23 cellular contexts compared by ENCODE assay signal in genomic region chr2:64982932-64983331, GRCh38.
"Had no signal": no experiment of that assay in that cellular context is flagged by ENCODE, and none has a peak within 500 bp of the region (broad histone marks: within the 10 kb centered on the region; RNA-seq: fewer than 3 reads in every experiment).

No MANE protein-coding gene starts in this region.

- H3K9me3 ChIP-seq: MG63 had no signal

- H3K36me3 Mint-ChIP-seq: activated CD4-positive, alpha-beta memory T cell treated with anti-CD3 and anti-CD28 coated beads for 36 hours; activated naive CD8-positive, alpha-beta T cell had no signal

- ATAC-seq: PC-3, T-helper 17 cell had no signal

- H3K27ac Mint-ChIP-seq: activated CD4-positive, alpha-beta memory T cell treated with anti-CD3 and anti-CD28 coated beads for 36 hours; activated CD4-positive, alpha-beta T cell treated with anti-CD3 and anti-CD28 coated beads, Interleukin-2, amount 10 ng/mL, durations not matched to agents 7 days and 5 days; activated naive CD8-positive, alpha-beta T cell had no signal

- H3K27me3 ChIP-seq: brain microvascular endothelial cell, MG63 had no signal

- H3K9me3 Mint-ChIP-seq: activated CD4-positive, alpha-beta memory T cell treated with anti-CD3 and anti-CD28 coated beads for 36 hours; activated CD4-positive, alpha-beta T cell treated with anti-CD3 and anti-CD28 coated beads, Interleukin-2, amount 10 ng/mL, durations not matched to agents 7 days and 5 days; activated naive CD4-positive, alpha-beta T cell treated with anti-CD3 and anti-CD28 coated beads for 36 hours; activated T-helper 1 cell treated with anti-CD3 and anti-CD28 coated beads, Interleukin-12 subunit alpha, Interleukin-12 subunit beta, Interleukin-2, Interleukin-4 antibody, amounts not matched to agents 30 ng/mL and 10 ng/mL and 1 ng/mL, durations not matched to agents 14 hours and 24 hours and 36 hours had no signal

- H3K27ac ChIP-seq: brain microvascular endothelial cell, cardiac muscle cell had no signal

- H3K4me3 Mint-ChIP-seq: activated CD4-positive, alpha-beta memory T cell treated with anti-CD3 and anti-CD28 coated beads for 36 hours; activated CD4-positive, alpha-beta T cell treated with anti-CD3 and anti-CD28 coated beads, Interleukin-2, amount 10 ng/mL, durations not matched to agents 7 days and 5 days; activated naive CD4-positive, alpha-beta T cell treated with anti-CD3 and anti-CD28 coated beads for 36 hours; activated naive CD8-positive, alpha-beta T cell; T-helper 17 cell had no signal

- H3K4me3 ChIP-seq: cardiac muscle cell, MG63 had no signal

- H3K36me3 ChIP-seq: brain microvascular endothelial cell, cardiac muscle cell, MG63 had no signal

- DNase-seq: activated CD4-positive, alpha-beta T cell treated with anti-CD3 and anti-CD28 coated beads, Interleukin-2, amount 10 ng/mL, durations not matched to agents 7 days and 5 days; activated CD4-positive, CD25-positive, alpha-beta regulatory T cell; activated CD8-positive, alpha-beta memory T cell treated with anti-CD3 and anti-CD28 coated beads for 24 hours; activated gamma-delta T cell; activated naive CD4-positive, alpha-beta T cell treated with anti-CD3 and anti-CD28 coated beads for 36 hours; brain microvascular endothelial cell; MG63; NCI-H1092 treated with DMSO at 0.1 percent for 48 hours; NCI-H1417 treated with DMSO at 0.1 percent for 48 hours; NCI-H1694; NCI-H2029; NCI-H2107; NCI-H2171 treated with DMSO at 0.1 percent for 48 hours; NCI-H226; NCI-H526; PC-3; SHP77; T-helper 17 cell; T-helper 9 cell had no signal

- H3K27me3 Mint-ChIP-seq: activated CD4-positive, alpha-beta T cell treated with anti-CD3 and anti-CD28 coated beads, Interleukin-2, amount 10 ng/mL, durations not matched to agents 7 days and 5 days; activated naive CD8-positive, alpha-beta T cell; T-helper 17 cell had no signal
